Comparison of ENCODE assay signal across 1 cellular context in the genomic region with DNA sequence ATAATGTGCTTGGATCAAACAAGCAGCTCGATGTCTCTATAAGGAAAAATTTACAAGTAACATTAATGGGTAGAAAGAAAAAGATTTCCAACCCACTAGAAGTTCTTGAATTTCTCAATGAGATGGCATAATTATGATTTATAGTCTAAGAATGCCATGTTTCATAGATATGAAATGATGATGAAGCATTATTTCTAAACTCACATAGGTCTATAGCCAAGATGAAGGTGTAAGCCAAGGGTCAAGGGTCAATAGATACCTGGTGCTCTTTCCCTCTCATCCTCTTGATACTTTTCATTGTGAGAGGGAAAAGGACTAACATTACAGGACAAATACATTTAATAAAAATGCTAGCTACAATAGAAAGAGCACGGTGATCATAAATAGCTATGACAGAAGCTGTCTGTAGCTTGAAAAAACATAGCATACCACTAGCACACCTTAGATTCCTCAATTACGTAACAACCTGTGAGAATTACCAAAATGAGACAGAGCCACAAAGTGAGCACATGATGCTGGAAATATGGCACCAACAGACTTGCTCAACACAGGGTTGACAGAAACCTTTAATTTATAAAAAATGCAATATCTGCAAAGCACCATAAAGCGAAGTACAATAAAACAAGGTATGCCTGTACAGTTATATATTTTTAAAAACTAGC.
TF ChIP-seq lines count a peak whose summit lies in the region.

No MANE protein-coding gene starts in this region.

TF ChIP-seq in IMR-90, 13 proteins besides CTCF, POLR2A, EP300 and RAD21:
- TF ChIP-seq, protein P1, sequence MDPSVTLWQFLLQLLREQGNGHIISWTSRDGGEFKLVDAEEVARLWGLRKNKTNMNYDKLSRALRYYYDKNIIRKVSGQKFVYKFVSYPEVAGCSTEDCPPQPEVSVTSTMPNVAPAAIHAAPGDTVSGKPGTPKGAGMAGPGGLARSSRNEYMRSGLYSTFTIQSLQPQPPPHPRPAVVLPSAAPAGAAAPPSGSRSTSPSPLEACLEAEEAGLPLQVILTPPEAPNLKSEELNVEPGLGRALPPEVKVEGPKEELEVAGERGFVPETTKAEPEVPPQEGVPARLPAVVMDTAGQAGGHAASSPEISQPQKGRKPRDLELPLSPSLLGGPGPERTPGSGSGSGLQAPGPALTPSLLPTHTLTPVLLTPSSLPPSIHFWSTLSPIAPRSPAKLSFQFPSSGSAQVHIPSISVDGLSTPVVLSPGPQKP (IDR thresholded peaks at IDR 0.05; ENCODE audit: borderline replicate concordance, low read depth, low read length) = no peak
- TF ChIP-seq MAFK (IDR thresholded peaks at IDR 0.05; ENCODE audit: low read depth, low read length) (peak; percentile 58), CEBPB (IDR thresholded peaks at IDR 0.05; ENCODE audit: low read depth, low read length) (peak; percentile 38; the same call in 1 of the 2 replicates)
